Comparison of ENCODE assay signal across 1 cellular context in the genomic region with DNA sequence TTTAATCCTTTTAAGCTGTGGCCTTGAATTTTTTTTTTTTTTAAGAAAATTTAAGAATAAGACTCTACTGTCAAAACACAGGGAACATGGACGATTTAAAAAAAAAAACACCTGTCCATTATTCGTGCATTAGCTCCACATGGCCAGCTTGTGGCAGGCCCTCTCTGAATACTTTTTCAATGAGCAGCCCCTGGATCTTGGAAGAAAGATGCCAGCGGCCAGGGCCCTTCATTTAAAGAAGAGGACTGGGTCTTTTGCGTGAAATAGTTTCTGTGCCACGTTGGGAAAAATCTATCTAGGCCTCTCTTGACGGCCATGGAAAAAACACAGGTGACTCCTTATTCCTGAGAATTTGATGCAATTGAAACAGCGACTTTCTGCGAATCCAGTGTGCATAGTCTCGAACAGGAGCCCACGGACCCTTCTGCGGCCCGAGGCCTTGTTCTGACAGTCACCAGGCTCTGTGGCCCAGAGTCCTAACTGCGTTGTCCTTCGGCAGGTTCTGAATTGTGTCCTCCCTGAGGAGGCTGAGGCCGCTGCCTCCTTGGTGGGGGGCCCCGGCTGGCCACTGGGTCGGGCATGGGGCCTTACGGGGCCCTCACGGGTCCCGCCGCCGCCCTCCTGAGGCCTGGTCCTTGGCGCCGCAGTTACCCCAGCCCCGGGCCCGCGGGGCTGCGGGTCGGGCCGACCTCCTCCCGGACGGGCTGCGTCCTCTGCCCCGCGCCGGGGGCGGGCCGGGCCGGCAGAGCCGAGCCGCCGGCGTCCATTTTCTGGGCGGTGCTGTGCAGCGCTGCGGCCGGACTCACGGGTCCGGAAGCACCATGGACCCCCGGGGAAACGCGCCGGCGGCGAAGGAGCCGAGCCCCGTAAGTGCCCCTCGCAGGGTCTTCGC.
TF ChIP-seq lines count a peak whose summit lies in the region.

No MANE protein-coding gene starts in this region.

TF ChIP-seq in HepG2, 621 proteins besides CTCF, POLR2A, EP300 and RAD21 (continued from another document and continues in another):
- TF ChIP-seq, protein P1, sequence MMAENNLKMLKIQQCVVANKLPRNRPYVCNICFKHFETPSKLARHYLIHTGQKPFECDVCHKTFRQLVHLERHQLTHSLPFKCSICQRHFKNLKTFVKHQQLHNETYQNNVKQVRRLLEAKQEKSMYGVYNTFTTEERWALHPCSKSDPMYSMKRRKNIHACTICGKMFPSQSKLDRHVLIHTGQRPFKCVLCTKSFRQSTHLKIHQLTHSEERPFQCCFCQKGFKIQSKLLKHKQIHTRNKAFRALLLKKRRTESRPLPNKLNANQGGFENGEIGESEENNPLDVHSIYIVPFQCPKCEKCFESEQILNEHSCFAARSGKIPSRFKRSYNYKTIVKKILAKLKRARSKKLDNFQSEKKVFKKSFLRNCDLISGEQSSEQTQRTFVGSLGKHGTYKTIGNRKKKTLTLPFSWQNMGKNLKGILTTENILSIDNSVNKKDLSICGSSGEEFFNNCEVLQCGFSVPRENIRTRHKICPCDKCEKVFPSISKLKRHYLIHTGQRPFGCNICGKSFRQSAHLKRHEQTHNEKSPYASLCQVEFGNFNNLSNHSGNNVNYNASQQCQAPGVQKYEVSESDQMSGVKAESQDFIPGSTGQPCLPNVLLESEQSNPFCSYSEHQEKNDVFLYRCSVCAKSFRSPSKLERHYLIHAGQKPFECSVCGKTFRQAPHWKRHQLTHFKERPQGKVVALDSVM (CRISPR knock-in tag; IDR thresholded peaks at IDR 0.05): peak; percentile 99
- TF ChIP-seq, protein P2, sequence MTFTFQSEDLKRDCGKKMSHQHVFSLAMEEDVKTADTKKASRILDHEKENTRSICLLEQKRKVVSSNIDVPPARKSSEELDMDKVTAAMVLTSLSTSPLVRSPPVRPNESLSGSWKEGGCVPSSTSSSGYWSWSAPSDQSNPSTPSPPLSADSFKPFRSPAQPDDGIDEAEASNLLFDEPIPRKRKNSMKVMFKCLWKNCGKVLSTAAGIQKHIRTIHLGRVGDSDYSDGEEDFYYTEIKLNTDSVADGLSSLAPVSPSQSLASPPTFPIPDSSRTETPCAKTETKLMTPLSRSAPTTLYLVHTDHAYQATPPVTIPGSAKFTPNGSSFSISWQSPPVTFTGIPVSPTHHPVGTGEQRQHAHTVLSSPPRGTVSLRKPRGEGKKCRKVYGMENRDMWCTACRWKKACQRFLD (CRISPR knock-in tag; IDR thresholded peaks at IDR 0.05; ENCODE audit: borderline replicate concordance): 0 out of 2 replicates have a peak, but pooled peaks have one; percentile 57
- TF ChIP-seq ZFYVE20 (CRISPR knock-in tag; IDR thresholded peaks at IDR 0.05; ENCODE audit: borderline replicate concordance, low read depth) (no peak), ZFX (CRISPR knock-in tag; IDR thresholded peaks at IDR 0.05; ENCODE audit: low read depth) (peak; percentile 81), AGO2 (optimal IDR thresholded peaks at IDR 0.05; ENCODE audit: low read depth, low read length) (peak; percentile 95), HOXA3 (CRISPR knock-in tag; IDR thresholded peaks at IDR 0.05) (peak; percentile 54), YY1 (IDR thresholded peaks at IDR 0.05; ENCODE audit: insufficient read depth, insufficient replicate concordance, low read depth, low read length) (peak; percentile 92), TEAD3 (CRISPR knock-in tag; optimal IDR thresholded peaks at IDR 0.05; ENCODE audit: borderline replicate concordance) (peak; percentile 21), TBL1XR1 (IDR thresholded peaks at IDR 0.05; ENCODE audit: borderline replicate concordance, low read length, partially characterized antibody) (no peak), ZNF121 (CRISPR knock-in tag; IDR thresholded peaks at IDR 0.05) (peak; percentile 78), ZNF230 (CRISPR knock-in tag; IDR thresholded peaks at IDR 0.05) (0 out of 2 replicates have a peak, but pooled peaks have one; percentile 12), MAZ (IDR thresholded peaks at IDR 0.05; ENCODE audit: borderline replicate concordance, low read depth, low read length) (no peak), MAZ (CRISPR knock-in tag; IDR thresholded peaks at IDR 0.05; ENCODE audit: low read depth) (0 out of 2 replicates have a peak, but pooled peaks have one; percentile 44), MTA1 (CRISPR knock-in tag; IDR thresholded peaks at IDR 0.05; ENCODE audit: borderline replicate concordance) (peak; percentile 21; the same call in 1 of the 2 replicates), PHF8 (CRISPR knock-in tag; IDR thresholded peaks at IDR 0.05) (peak; percentile 64), CEBPG (CRISPR knock-in tag; IDR thresholded peaks at IDR 0.05) (no peak), AGO1 (IDR thresholded peaks at IDR 0.05; ENCODE audit: low read depth, low read length, poor library complexity, severe bottlenecking) (peak; percentile 16), SRSF1 (optimal IDR thresholded peaks at IDR 0.05; ENCODE audit: low read depth, low read length) (no peak), ZNF556 (CRISPR knock-in tag; IDR thresholded peaks at IDR 0.05; ENCODE audit: borderline replicate concordance) (peak; percentile 68; the same call in 1 of the 2 replicates), NFKB2 (CRISPR knock-in tag; IDR thresholded peaks at IDR 0.05; ENCODE audit: borderline replicate concordance) (0 out of 2 replicates have a peak, but pooled peaks have one; percentile 18), ZSCAN20 (CRISPR knock-in tag; IDR thresholded peaks at IDR 0.05; ENCODE audit: borderline replicate concordance) (peak; percentile 68; the same call in 1 of the 2 replicates), RBM39 (IDR thresholded peaks at IDR 0.05; ENCODE audit: low read depth, low read length, poor library complexity, severe bottlenecking) (peak; percentile 53), RXRB (CRISPR knock-in tag; IDR thresholded peaks at IDR 0.05; ENCODE audit: borderline replicate concordance) (no peak), FOXC1 (CRISPR knock-in tag; IDR thresholded peaks at IDR 0.05; ENCODE audit: borderline replicate concordance) (no peak), ZNF383 (CRISPR knock-in tag; IDR thresholded peaks at IDR 0.05; ENCODE audit: borderline replicate concordance) (0 out of 2 replicates have a peak, but pooled peaks have one; percentile 38)
- TF ChIP-seq, protein P3, sequence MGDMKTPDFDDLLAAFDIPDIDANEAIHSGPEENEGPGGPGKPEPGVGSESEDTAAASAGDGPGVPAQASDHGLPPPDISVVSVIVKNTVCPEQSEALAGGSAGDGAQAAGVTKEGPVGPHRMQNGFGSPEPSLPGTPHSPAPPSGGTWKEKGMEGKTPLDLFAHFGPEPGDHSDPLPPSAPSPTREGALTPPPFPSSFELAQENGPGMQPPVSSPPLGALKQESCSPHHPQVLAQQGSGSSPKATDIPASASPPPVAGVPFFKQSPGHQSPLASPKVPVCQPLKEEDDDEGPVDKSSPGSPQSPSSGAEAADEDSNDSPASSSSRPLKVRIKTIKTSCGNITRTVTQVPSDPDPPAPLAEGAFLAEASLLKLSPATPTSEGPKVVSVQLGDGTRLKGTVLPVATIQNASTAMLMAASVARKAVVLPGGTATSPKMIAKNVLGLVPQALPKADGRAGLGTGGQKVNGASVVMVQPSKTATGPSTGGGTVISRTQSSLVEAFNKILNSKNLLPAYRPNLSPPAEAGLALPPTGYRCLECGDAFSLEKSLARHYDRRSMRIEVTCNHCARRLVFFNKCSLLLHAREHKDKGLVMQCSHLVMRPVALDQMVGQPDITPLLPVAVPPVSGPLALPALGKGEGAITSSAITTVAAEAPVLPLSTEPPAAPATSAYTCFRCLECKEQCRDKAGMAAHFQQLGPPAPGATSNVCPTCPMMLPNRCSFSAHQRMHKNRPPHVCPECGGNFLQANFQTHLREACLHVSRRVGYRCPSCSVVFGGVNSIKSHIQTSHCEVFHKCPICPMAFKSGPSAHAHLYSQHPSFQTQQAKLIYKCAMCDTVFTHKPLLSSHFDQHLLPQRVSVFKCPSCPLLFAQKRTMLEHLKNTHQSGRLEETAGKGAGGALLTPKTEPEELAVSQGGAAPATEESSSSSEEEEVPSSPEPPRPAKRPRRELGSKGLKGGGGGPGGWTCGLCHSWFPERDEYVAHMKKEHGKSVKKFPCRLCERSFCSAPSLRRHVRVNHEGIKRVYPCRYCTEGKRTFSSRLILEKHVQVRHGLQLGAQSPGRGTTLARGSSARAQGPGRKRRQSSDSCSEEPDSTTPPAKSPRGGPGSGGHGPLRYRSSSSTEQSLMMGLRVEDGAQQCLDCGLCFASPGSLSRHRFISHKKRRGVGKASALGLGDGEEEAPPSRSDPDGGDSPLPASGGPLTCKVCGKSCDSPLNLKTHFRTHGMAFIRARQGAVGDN (CRISPR knock-in tag; IDR thresholded peaks at IDR 0.05): peak; percentile 71; the same call in 1 of the 2 replicates
- TF ChIP-seq, protein P4, sequence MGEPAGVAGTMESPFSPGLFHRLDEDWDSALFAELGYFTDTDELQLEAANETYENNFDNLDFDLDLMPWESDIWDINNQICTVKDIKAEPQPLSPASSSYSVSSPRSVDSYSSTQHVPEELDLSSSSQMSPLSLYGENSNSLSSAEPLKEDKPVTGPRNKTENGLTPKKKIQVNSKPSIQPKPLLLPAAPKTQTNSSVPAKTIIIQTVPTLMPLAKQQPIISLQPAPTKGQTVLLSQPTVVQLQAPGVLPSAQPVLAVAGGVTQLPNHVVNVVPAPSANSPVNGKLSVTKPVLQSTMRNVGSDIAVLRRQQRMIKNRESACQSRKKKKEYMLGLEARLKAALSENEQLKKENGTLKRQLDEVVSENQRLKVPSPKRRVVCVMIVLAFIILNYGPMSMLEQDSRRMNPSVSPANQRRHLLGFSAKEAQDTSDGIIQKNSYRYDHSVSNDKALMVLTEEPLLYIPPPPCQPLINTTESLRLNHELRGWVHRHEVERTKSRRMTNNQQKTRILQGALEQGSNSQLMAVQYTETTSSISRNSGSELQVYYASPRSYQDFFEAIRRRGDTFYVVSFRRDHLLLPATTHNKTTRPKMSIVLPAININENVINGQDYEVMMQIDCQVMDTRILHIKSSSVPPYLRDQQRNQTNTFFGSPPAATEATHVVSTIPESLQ (CRISPR knock-in tag; conservative IDR thresholded peaks at IDR 0.05): no peak
- TF ChIP-seq, protein P5, sequence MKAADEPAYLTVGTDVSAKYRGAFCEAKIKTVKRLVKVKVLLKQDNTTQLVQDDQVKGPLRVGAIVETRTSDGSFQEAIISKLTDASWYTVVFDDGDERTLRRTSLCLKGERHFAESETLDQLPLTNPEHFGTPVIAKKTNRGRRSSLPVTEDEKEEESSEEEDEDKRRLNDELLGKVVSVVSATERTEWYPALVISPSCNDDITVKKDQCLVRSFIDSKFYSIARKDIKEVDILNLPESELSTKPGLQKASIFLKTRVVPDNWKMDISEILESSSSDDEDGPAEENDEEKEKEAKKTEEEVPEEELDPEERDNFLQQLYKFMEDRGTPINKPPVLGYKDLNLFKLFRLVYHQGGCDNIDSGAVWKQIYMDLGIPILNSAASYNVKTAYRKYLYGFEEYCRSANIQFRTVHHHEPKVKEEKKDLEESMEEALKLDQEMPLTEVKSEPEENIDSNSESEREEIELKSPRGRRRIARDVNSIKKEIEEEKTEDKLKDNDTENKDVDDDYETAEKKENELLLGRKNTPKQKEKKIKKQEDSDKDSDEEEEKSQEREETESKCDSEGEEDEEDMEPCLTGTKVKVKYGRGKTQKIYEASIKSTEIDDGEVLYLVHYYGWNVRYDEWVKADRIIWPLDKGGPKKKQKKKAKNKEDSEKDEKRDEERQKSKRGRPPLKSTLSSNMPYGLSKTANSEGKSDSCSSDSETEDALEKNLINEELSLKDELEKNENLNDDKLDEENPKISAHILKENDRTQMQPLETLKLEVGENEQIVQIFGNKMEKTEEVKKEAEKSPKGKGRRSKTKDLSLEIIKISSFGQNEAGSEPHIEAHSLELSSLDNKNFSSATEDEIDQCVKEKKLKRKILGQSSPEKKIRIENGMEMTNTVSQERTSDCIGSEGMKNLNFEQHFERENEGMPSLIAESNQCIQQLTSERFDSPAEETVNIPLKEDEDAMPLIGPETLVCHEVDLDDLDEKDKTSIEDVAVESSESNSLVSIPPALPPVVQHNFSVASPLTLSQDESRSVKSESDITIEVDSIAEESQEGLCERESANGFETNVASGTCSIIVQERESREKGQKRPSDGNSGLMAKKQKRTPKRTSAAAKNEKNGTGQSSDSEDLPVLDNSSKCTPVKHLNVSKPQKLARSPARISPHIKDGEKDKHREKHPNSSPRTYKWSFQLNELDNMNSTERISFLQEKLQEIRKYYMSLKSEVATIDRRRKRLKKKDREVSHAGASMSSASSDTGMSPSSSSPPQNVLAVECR (CRISPR knock-in tag; IDR thresholded peaks at IDR 0.05; ENCODE audit: borderline replicate concordance): peak; percentile 40; the same call in 1 of the 2 replicates
- TF ChIP-seq, protein P6, sequence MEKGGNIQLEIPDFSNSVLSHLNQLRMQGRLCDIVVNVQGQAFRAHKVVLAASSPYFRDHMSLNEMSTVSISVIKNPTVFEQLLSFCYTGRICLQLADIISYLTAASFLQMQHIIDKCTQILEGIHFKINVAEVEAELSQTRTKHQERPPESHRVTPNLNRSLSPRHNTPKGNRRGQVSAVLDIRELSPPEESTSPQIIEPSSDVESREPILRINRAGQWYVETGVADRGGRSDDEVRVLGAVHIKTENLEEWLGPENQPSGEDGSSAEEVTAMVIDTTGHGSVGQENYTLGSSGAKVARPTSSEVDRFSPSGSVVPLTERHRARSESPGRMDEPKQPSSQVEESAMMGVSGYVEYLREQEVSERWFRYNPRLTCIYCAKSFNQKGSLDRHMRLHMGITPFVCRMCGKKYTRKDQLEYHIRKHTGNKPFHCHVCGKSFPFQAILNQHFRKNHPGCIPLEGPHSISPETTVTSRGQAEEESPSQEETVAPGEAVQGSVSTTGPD (CRISPR knock-in tag; IDR thresholded peaks at IDR 0.05): peak; percentile 17; the same call in 1 of the 2 replicates
- TF ChIP-seq, protein P7, sequence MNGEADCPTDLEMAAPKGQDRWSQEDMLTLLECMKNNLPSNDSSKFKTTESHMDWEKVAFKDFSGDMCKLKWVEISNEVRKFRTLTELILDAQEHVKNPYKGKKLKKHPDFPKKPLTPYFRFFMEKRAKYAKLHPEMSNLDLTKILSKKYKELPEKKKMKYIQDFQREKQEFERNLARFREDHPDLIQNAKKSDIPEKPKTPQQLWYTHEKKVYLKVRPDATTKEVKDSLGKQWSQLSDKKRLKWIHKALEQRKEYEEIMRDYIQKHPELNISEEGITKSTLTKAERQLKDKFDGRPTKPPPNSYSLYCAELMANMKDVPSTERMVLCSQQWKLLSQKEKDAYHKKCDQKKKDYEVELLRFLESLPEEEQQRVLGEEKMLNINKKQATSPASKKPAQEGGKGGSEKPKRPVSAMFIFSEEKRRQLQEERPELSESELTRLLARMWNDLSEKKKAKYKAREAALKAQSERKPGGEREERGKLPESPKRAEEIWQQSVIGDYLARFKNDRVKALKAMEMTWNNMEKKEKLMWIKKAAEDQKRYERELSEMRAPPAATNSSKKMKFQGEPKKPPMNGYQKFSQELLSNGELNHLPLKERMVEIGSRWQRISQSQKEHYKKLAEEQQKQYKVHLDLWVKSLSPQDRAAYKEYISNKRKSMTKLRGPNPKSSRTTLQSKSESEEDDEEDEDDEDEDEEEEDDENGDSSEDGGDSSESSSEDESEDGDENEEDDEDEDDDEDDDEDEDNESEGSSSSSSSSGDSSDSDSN (CRISPR knock-in tag; IDR thresholded peaks at IDR 0.05): peak; percentile 78; the same call in 1 of the 2 replicates
- TF ChIP-seq, protein P8, sequence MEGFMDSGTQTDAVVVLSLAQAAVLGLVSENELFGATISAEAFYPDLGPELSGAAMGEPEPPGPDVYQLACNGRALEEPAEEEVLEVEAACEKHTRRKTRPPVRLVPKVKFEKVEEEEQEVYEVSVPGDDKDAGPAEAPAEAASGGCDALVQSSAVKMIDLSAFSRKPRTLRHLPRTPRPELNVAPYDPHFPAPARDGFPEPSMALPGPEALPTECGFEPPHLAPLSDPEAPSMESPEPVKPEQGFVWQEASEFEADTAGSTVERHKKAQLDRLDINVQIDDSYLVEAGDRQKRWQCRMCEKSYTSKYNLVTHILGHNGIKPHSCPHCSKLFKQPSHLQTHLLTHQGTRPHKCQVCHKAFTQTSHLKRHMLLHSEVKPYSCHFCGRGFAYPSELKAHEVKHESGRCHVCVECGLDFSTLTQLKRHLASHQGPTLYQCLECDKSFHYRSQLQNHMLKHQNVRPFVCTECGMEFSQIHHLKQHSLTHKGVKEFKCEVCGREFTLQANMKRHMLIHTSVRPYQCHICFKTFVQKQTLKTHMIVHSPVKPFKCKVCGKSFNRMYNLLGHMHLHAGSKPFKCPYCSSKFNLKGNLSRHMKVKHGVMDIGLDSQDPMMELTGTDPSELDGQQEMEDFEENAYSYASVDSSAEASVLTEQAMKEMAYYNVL (CRISPR knock-in tag; IDR thresholded peaks at IDR 0.05; ENCODE audit: borderline replicate concordance): no peak
